Comparison of ENCODE assay signal across 8 cellular contexts in genomic region chr18:48409591-48410094, GRCh38. TPM values are rescaled to one million over a fixed set of nuclear protein-coding genes. Genes with fewer than 3 reads are reported as not detected.
DNase-seq lines count a peak whose midpoint lies in the region; ATAC-seq and TF ChIP-seq lines count a peak whose summit lies in the region.

No MANE protein-coding gene starts in this region.

- H3K79me2 ChIP-seq in SK-N-SH (ENCODE audit: insufficient read depth), result no peaks in the 10 kb centered on the region

- CTCF ChIA-PET in SK-N-SH (lab: Yijun Ruan, JAX), result interaction anchor here (1.2 to 2.8 kb wide), 3 partner anchors 11 to 179 kb away, joined by 4 to 9 read pairs (median 5); no protein-coding TSS in a partner anchor

- TF ChIP-seq EP300 in SK-N-SH (IDR thresholded peaks at IDR 0.05; ENCODE audit: borderline replicate concordance in 1 of 2, low read depth in 1 of 2, low read length in 1 of 2) (no peak), transverse colon (IDR thresholded peaks at IDR 0.05; ENCODE audit: low read depth) (no peak)

- H3K27me3 Mint-ChIP-seq in effector memory CD8-positive, alpha-beta T cell, result peaks cover 64 to 76% of the 10 kb centered on the region in 2 donors

- TF ChIP-seq CTCF in SK-N-SH (IDR thresholded peaks at IDR 0.05) (0 out of 2 replicates have a peak, but pooled peaks have one; percentile 11), transverse colon (IDR thresholded peaks at IDR 0.05) (no peak)

- peak overlapping the region; percentile 95 for H2AFZ ChIP-seq in SK-N-SH (ENCODE audit: low read depth)

- no peak overlapping the region for H3K9ac ChIP-seq in SK-N-SH

- no peaks in the 10 kb centered on the region for H3K9me3 Mint-ChIP-seq in effector memory CD8-positive, alpha-beta T cell

- intact Hi-C loops in transverse colon (cut with DNase I; ENCODE audit: low total_unique reads), result loop anchor here (1.0 to 10.0 kb wide), 2 partner anchors 245 to 378 kb away; no protein-coding TSS in a partner anchor

- H3K9me3 ChIP-seq in SK-N-SH (no peaks in the 10 kb centered on the region), mononuclear cell (ENCODE audit: low read depth, low read length) (no peaks in the 10 kb centered on the region), transverse colon (no peaks in the 10 kb centered on the region)

- DNase-seq in DMS79 (lab: John Stamatoyannopoulos, UW) (peak; percentile 46), SK-N-SH (peak; percentile 71), transverse colon (no peak), H4 (ENCODE audit: low spot score) (no peak)
- no peak for DNase-seq in effector memory CD8-positive, alpha-beta T cell

- H3K4me3 ChIP-seq in SK-N-SH (ENCODE audit: low read depth in 2 of 2, low read length in 1 of 2) (peak overlapping the region; percentile 67 to 84), mononuclear cell (ENCODE audit: low read length) (peak overlapping the region; percentile 27), transverse colon (peak overlapping the region; percentile 67 to 83 (median 74))

- peak overlapping the region in 1 of 2 experiments; percentile 53; a peak in 1 of 4 replicates for H3K27ac ChIP-seq in SK-N-SH (ENCODE audit: low read depth in 2 of 2, low read length in 1 of 2)
- peak overlapping the region; percentile 56 to 76 (median 60) for H3K27ac ChIP-seq in transverse colon

- no peak for TF ChIP-seq POLR2A in transverse colon (IDR thresholded peaks at IDR 0.05)

- H3K4me3 Mint-ChIP-seq in effector memory CD8-positive, alpha-beta T cell, result peak overlapping the region; percentile 38 to 65

- H3K36me3 ChIP-seq in SK-N-SH (replicated peaks in 1 of 2; ENCODE audit: control insufficient read depth in 1 of 2, insufficient read depth in 2 of 2, low read length in 1 of 2) (no peaks in the 10 kb centered on the region), transverse colon (no peaks in the 10 kb centered on the region)

- H4K20me1 ChIP-seq in SK-N-SH (ENCODE audit: insufficient read depth), result no peaks in the 10 kb centered on the region

- H3K36me3 Mint-ChIP-seq in effector memory CD8-positive, alpha-beta T cell (ENCODE audit: insufficient read depth), result no peaks in the 10 kb centered on the region

- no peaks in the 10 kb centered on the region for H3K9me2 ChIP-seq in SK-N-SH

- peaks cover 46% of the 10 kb centered on the region for H3K27me3 ChIP-seq in SK-N-SH (ENCODE audit: insufficient read depth)
- peaks cover 70% of the 10 kb centered on the region for H3K27me3 ChIP-seq in mononuclear cell (ENCODE audit: insufficient read depth, low read length)
- H3K27me3 ChIP-seq in transverse colon, result peaks cover 81% of the 10 kb centered on the region

- 0% methylated on average over 25 of the region's 55 CpGs for WGBS in SK-N-SH (ENCODE audit: low lambda C conversion rate)
- 0% methylated on average over 53 of the region's 55 CpGs; no CpG with 5 or more reads in 1 of the 2 donors for WGBS in transverse colon (ENCODE audit: low coverage in 1 of 2), 2 donors

- peaks cover 2 to 9% of the 10 kb centered on the region in 2 donors for H3K4me1 Mint-ChIP-seq in effector memory CD8-positive, alpha-beta T cell (ENCODE audit: low read depth in 2 of 2)

- H3K27ac Mint-ChIP-seq in effector memory CD8-positive, alpha-beta T cell, result no peak overlapping the region

- H3K4me2 ChIP-seq in SK-N-SH, result peak overlapping the region; percentile 98

- H3F3A ChIP-seq in SK-N-SH (replicated peaks; ENCODE audit: insufficient read depth), result no peaks in the 10 kb centered on the region

- in situ Hi-C loops in transverse colon (cut with MboI; ENCODE audit: low pct_ligation_motif_present in 1 of 4, low pct_unique_long_range_greater_than_20kb in 1 of 4, low sequenced_read_pairs in 3 of 4), result no loop called here

- peaks cover 0 to 24% of the 10 kb centered on the region in 2 experiments; a peak in 1 of 4 replicates for H3K4me1 ChIP-seq in SK-N-SH (ENCODE audit: control insufficient read depth in 1 of 2, insufficient read depth in 2 of 2, low read depth in 1 of 2, low read length in 1 of 2)
- H3K4me1 ChIP-seq in mononuclear cell (ENCODE audit: insufficient read depth, low read length), result peaks cover 13% of the 10 kb centered on the region
- H3K4me1 ChIP-seq in transverse colon, result peaks cover 5 to 19% (median 16%) of the 10 kb centered on the region in 4 donors

- POLR2A ChIA-PET in SK-N-SH (lab: Yijun Ruan, JAX), result no interaction called here

- ATAC-seq in HG02678 (IDR thresholded peaks at IDR 0.05; ENCODE audit: unreplicated experiment), result peak; percentile 20
- ATAC-seq in effector memory CD8-positive, alpha-beta T cell (replicated peaks), result no peak
- ATAC-seq in GM21381 (IDR thresholded peaks at IDR 0.05; ENCODE audit: unreplicated experiment), result no peak

- TF ChIP-seq RAD21 in SK-N-SH (IDR thresholded peaks at IDR 0.05; ENCODE audit: low read length), result peak; percentile 35

TF ChIP-seq in SK-N-SH, 30 proteins besides CTCF, POLR2A, EP300 and RAD21:
- TF ChIP-seq FOSL2 (IDR thresholded peaks at IDR 0.05; ENCODE audit: borderline replicate concordance, low read depth), result no peak
- TF ChIP-seq, protein P1, sequence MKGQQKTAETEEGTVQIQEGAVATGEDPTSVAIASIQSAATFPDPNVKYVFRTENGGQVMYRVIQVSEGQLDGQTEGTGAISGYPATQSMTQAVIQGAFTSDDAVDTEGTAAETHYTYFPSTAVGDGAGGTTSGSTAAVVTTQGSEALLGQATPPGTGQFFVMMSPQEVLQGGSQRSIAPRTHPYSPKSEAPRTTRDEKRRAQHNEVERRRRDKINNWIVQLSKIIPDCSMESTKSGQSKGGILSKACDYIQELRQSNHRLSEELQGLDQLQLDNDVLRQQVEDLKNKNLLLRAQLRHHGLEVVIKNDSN (IDR thresholded peaks at IDR 0.05; ENCODE audit: borderline replicate concordance, low read depth), result no peak
- TF ChIP-seq TAF1 (IDR thresholded peaks at IDR 0.05; ENCODE audit: borderline replicate concordance, low read depth, low read length), result no peak
- no peak for TF ChIP-seq FOXJ3 (CRISPR knock-in tag; IDR thresholded peaks at IDR 0.05)
- no peak for TF ChIP-seq SMC3 (IDR thresholded peaks at IDR 0.05; ENCODE audit: low read depth, low read length)

RNA-seq across cellular contexts. Expression of gene ZBTB7C, which starts 0.5 kb away (rescaled TPM):
- polyA plus RNA-seq in SK-N-SH (2012; rRNA removed), result 0.05 and 0.15 TPM in 2 replicates
- 0.08 and 0.12 TPM in 2 replicates for polyA plus RNA-seq in SK-N-SH (2012; cell fraction: cytosol; rRNA removed)
- 0.04 and 0.05 TPM in 2 replicates for polyA plus RNA-seq in SK-N-SH (2012; cell fraction: nucleus; rRNA removed)
- total RNA-seq in mononuclear cell, result not detected
- total RNA-seq in transverse colon, result 10 to 100 TPM; 38.4 to 81.2 (median 47.5) TPM
- total RNA-seq in H4 (2014; rRNA removed; shearing (Covaris generic)), result 1.0 and 1.1 TPM in 2 replicates

Comparison
In these comparisons a context has a peak if more than half of its experiments do, and no peak if none do; other contexts are left out.
1. DNase-seq: peak in DMS79 (single experiment) and SK-N-SH (single experiment); none in effector memory CD8-positive, alpha-beta T cell (0 of 3), transverse colon (single experiment) and H4 (single experiment).
2. RNA of gene ZBTB7C, which starts 0.5 kb away (total RNA-seq): 38.4 to 81.2 TPM in transverse colon; 1.0 to 1.1 TPM in H4 and not detected in mononuclear cell (single experiment); every median in the first group is over 10 times any median in the second.
3. Peak in every context shown above with its lines, with median percentiles within 50 percentile points of each other: H3K4me3 ChIP-seq.